ENCODE assay signal across 22 cellular contexts in the genomic region with DNA sequence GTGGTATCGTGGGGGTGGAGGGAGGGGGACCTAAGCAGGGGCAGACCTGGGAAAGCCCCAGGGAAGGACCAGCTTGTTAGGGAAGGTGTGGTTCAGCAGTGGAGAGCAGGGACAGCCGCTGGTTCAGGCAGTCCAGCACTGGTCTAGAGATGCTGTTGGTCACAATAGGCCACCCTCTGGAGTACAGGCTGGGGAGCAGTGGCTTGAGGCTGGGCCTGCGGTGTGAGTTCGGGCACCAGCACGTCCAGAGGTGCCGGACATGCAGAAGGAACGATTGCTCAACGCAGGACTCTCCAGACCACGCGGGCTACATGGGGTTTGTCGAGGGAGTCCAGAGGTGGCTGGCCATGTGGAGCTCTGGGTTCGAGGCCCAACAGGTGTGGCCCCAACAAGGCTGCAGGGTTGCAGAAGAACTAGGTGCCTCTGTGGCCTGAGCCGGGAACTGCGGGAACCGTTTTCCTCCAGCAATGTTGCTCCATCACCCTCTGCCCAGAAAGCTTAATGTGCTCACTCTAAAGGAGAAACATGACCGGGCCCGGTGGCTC.
DNase-seq lines count a peak whose midpoint lies in the region; ATAC-seq and TF ChIP-seq lines count a peak whose summit lies in the region.
"Had no signal": no experiment of that assay in that cellular context is flagged by ENCODE, and none has a peak within 500 bp of the region (broad histone marks: within the 10 kb centered on the region; RNA-seq: fewer than 3 reads in every experiment).

No MANE protein-coding gene starts in this region.

- no peak overlapping the region for H2BK12ac ChIP-seq in neuronal stem cell (ENCODE audit: low read length)

- H2BK15ac ChIP-seq in neuronal stem cell (ENCODE audit: low read length), result no peak overlapping the region

- H3K27me3 ChIP-seq in H7 (ENCODE audit: control insufficient read depth, insufficient read depth, low read length) (no peaks in the 10 kb centered on the region), OCI-LY3 (ENCODE audit: low read depth, low read length) (no peaks in the 10 kb centered on the region), neuronal stem cell (ENCODE audit: control insufficient read depth in 3 of 3, insufficient read depth in 3 of 3, low read depth in 1 of 3, low read length in 3 of 3) (no peaks in the 10 kb centered on the region), osteoblast (ENCODE audit: insufficient read depth, low read length) (no peaks in the 10 kb centered on the region), gastroesophageal sphincter (no peaks in the 10 kb centered on the region)
- H3K27me3 ChIP-seq: BE2C; BLaER1 treated with 17β-estradiol and CSF1 and Interleukin-3, amounts not matched to agents 10 nM and 100 nM had no signal

- H4K8ac ChIP-seq in neuronal stem cell (ENCODE audit: low read depth, low read length), result no peak overlapping the region

- peak overlapping the region; percentile 42 for H2BK5ac ChIP-seq in neuronal stem cell (ENCODE audit: low read length)

- H3K9me3 Mint-ChIP-seq in immature natural killer cell, result peaks cover 0 to 4% (median 2%) of the 10 kb centered on the region in 6 donors

- H3K14ac ChIP-seq in neuronal stem cell (ENCODE audit: low read length), result no peak overlapping the region

- 100% methylated on average over 1 of the region's 17 CpGs; no CpG with 5 or more reads in 1 of the 2 donors for WGBS in neuronal stem cell (ENCODE audit: extremely low coverage in 2 of 2, insufficient read length in 2 of 2, insufficient replicate concordance in 1 of 2), 2 donors
- 100% methylated on average over 1 to 10 of the region's 17 CpGs for WGBS in gastroesophageal sphincter (ENCODE audit: low coverage in 1 of 2), 2 donors

- H3K79me2 ChIP-seq in OCI-LY3 (ENCODE audit: low read length), result no peaks in the 10 kb centered on the region
- H3K79me2 ChIP-seq in osteoblast (ENCODE audit: insufficient read depth, low read length), result no peaks in the 10 kb centered on the region

- peaks cover 7% of the 10 kb centered on the region for H3K79me1 ChIP-seq in neuronal stem cell (ENCODE audit: low read depth, low read length)

- H4K20me1 ChIP-seq in OCI-LY3 (ENCODE audit: insufficient read depth, low read length) (no peaks in the 10 kb centered on the region), osteoblast (ENCODE audit: insufficient read depth, low read length) (no peaks in the 10 kb centered on the region)

- H3K4me3 ChIP-seq in H7 (ENCODE audit: insufficient read depth, low read depth, low read length) (no peak overlapping the region), OCI-LY3 (ENCODE audit: low read length) (peak overlapping the region; percentile 19; the same call in 1 of the 2 replicates), neuronal stem cell (ENCODE audit: low read length in 2 of 2) (no peak overlapping the region), osteoblast (ENCODE audit: insufficient read depth, low read length) (no peak overlapping the region), gastroesophageal sphincter (no peak overlapping the region)
- H3K4me3 ChIP-seq: A549; BLaER1 treated with 17β-estradiol and CSF1 and Interleukin-3, amounts not matched to agents 10 nM and 100 nM; GM23338 had no signal

- H3K36me3 ChIP-seq in H7 (replicated peaks; ENCODE audit: control insufficient read depth, insufficient read depth, low read length) (no peaks in the 10 kb centered on the region), OCI-LY3 (replicated peaks; ENCODE audit: low read depth, low read length) (no peaks in the 10 kb centered on the region), neuronal stem cell (replicated peaks in 1 of 2; ENCODE audit: control insufficient read depth in 2 of 2, insufficient read depth in 2 of 2, low read length in 2 of 2) (no peaks in the 10 kb centered on the region), osteoblast (ENCODE audit: insufficient read depth, low read length) (no peaks in the 10 kb centered on the region), gastroesophageal sphincter (no peaks in the 10 kb centered on the region)
- H3K36me3 ChIP-seq: BE2C had no signal

- H4K91ac ChIP-seq in neuronal stem cell (ENCODE audit: low read depth, low read length, poor library complexity), result no peak overlapping the region

- TF ChIP-seq EP300 in gastroesophageal sphincter (IDR thresholded peaks at IDR 0.05), result no peak

- H3K4me2 ChIP-seq in OCI-LY3 (ENCODE audit: low read length) (peak overlapping the region; percentile 59), neuronal stem cell (ENCODE audit: insufficient read depth, low read length, poor library complexity, severe bottlenecking) (no peak overlapping the region), osteoblast (ENCODE audit: insufficient read depth, low read length) (no peak overlapping the region)
- H3K4me2 ChIP-seq: A549; BLaER1 treated with 17β-estradiol and CSF1 and Interleukin-3, amounts not matched to agents 10 nM and 100 nM; GM23338 had no signal

- peak overlapping the region; percentile 19 for H2AK5ac ChIP-seq in neuronal stem cell (ENCODE audit: low read depth, low read length)

- H3K9me3 ChIP-seq in OCI-LY3 (ENCODE audit: insufficient read depth, low read length), result 0 out of 2 replicates have a peak, but pooled peaks cover 5% of the 10 kb centered on the region
- H3K9me3 ChIP-seq in neuronal stem cell (replicated peaks in 1 of 2; ENCODE audit: control insufficient read depth in 2 of 2, insufficient read depth in 1 of 2, low read depth in 1 of 2, low read length in 2 of 2), result peaks cover 2 to 29% of the 10 kb centered on the region in 2 donors
- H3K9me3 ChIP-seq in osteoblast (ENCODE audit: low read depth, low read length), result no peaks in the 10 kb centered on the region
- H3K9me3 ChIP-seq in gastroesophageal sphincter, result no peaks in the 10 kb centered on the region
- H3K9me3 ChIP-seq: A549, BE2C had no signal

- no peak for ATAC-seq in gastroesophageal sphincter
- ATAC-seq: A549, GM23338 had no signal

- no peak for TF ChIP-seq POLR2A in gastroesophageal sphincter (IDR thresholded peaks at IDR 0.05)

- H3K4me1 ChIP-seq in OCI-LY3 (ENCODE audit: low read length) (peaks cover 37% of the 10 kb centered on the region), neuronal stem cell (ENCODE audit: control insufficient read depth in 2 of 2, insufficient read depth in 1 of 2, low read depth in 1 of 2, low read length in 2 of 2) (no peaks in the 10 kb centered on the region), osteoblast (ENCODE audit: insufficient read depth, low read length) (no peaks in the 10 kb centered on the region), gastroesophageal sphincter (no peaks in the 10 kb centered on the region)
- H3K4me1 ChIP-seq: A549; BE2C; BLaER1 treated with 17β-estradiol and CSF1 and Interleukin-3, amounts not matched to agents 10 nM and 100 nM had no signal

- TF ChIP-seq CTCF in OCI-LY3 (IDR thresholded peaks at IDR 0.05; ENCODE audit: low read depth, low read length) (no peak), GM20000 (IDR thresholded peaks at IDR 0.05; ENCODE audit: extremely low read depth, missing control alignments) (no peak), osteoblast (IDR thresholded peaks at IDR 0.05; ENCODE audit: extremely low read depth, low read depth, low read length) (no peak), gastroesophageal sphincter (IDR thresholded peaks at IDR 0.05) (no peak)

- peak overlapping the region; percentile 59 for H3K18ac ChIP-seq in neuronal stem cell (ENCODE audit: low read length)

- H3K9ac ChIP-seq in OCI-LY3 (ENCODE audit: low read length), result no peak overlapping the region
- H3K9ac ChIP-seq in neuronal stem cell (ENCODE audit: low read depth, low read length, poor library complexity), result peak overlapping the region; percentile 50
- H3K9ac ChIP-seq: BLaER1 treated with 17β-estradiol and CSF1 and Interleukin-3, amounts not matched to agents 10 nM and 100 nM had no signal

- H3K23ac ChIP-seq in neuronal stem cell (ENCODE audit: low read depth, low read length, poor library complexity), result no peak overlapping the region

- H2AFZ ChIP-seq in OCI-LY3 (ENCODE audit: low read depth, low read length), result no peak overlapping the region
- H2AFZ ChIP-seq in neuronal stem cell (ENCODE audit: low read length), result no peak overlapping the region
- H2AFZ ChIP-seq in osteoblast (ENCODE audit: low read length), result no peak overlapping the region
- H2AFZ ChIP-seq: GM23338 had no signal

- H3K27ac ChIP-seq in OCI-LY3 (ENCODE audit: low read length) (0 out of 2 replicates have a peak overlapping the region, but pooled peaks have one; percentile 5), neuronal stem cell (replicated peaks; ENCODE audit: low read length) (no peak overlapping the region), osteoblast (ENCODE audit: low read depth, low read length) (no peak overlapping the region), gastroesophageal sphincter (no peak overlapping the region)
- H3K27ac ChIP-seq: A549; BLaER1 treated with 17β-estradiol and CSF1 and Interleukin-3, amounts not matched to agents 10 nM and 100 nM had no signal

- peaks cover 0 to 4% (median 1%) of the 10 kb centered on the region in 3 donors for H3K27me3 Mint-ChIP-seq in immature natural killer cell (ENCODE audit: low read depth in 3 of 3)
- H3K27me3 Mint-ChIP-seq: CD4-positive, alpha-beta T cell had no signal

- peaks cover 77 to 81% of the 10 kb centered on the region in 2 donors for H3K4me1 Mint-ChIP-seq in immature natural killer cell
- H3K4me1 Mint-ChIP-seq: CD14-positive monocyte had no signal

- no peak overlapping the region for H2BK120ac ChIP-seq in neuronal stem cell (ENCODE audit: low read depth, low read length)

- H3K27ac Mint-ChIP-seq in immature natural killer cell, result peak overlapping the region in 4 of 6 donors; percentile 63 to 85 (median 76)
- H3K27ac Mint-ChIP-seq: CD4-positive, alpha-beta T cell; GM23338 had no signal

- DNase-seq in H7 (peak; percentile 30), immature natural killer cell (no peak), neuronal stem cell (ENCODE audit: low spot score) (no peak), GM20000 (ENCODE audit: low spot score) (no peak), osteoblast (ENCODE audit: insufficient read length, low spot score, missing footprints) (no peak)
- DNase-seq: 8988T; ACHN; AML-193; BE2C; Calu3; CD4-positive, alpha-beta T cell; COR-L47; DMS53; DMS79 treated with DMSO at 0.1 percent for 48 hours; GF-D8; HCEC 1CT had no signal

- peak overlapping the region in 4 of 5 donors; percentile 23 to 69 (median 44) for H3K4me3 Mint-ChIP-seq in immature natural killer cell
- H3K4me3 Mint-ChIP-seq: CD14-positive monocyte; CD4-positive, alpha-beta T cell; GM23338 had no signal

- H3K4ac ChIP-seq in neuronal stem cell (ENCODE audit: low read length), result no peak overlapping the region

- peaks cover 3 to 16% (median 4%) of the 10 kb centered on the region in 3 donors for H3K36me3 Mint-ChIP-seq in immature natural killer cell
- H3K36me3 Mint-ChIP-seq: CD14-positive monocyte had no signal
